8 cellular contexts compared by ENCODE assay signal in genomic region chr3:186985713-186986364, GRCh38. TPM values are rescaled to one million over a fixed set of nuclear protein-coding genes. Genes with fewer than 3 reads are reported as not detected.
A peak's percentile ranks its signal among the peaks of the same experiment; 100 is the strongest.
DNase-seq lines count a peak whose midpoint lies in the region; ATAC-seq and TF ChIP-seq lines count a peak whose summit lies in the region.

No MANE protein-coding gene starts in this region.

- no peaks in the 10 kb centered on the region for H3K27me3 ChIP-seq in DOHH2 (ENCODE audit: control insufficient read depth, low read length)
- no peaks in the 10 kb centered on the region for H3K27me3 ChIP-seq in left ventricle myocardium inferior (ENCODE audit: low read depth)

- H3K27ac Mint-ChIP-seq in activated CD4-positive, alpha-beta memory T cell treated with anti-CD3 and anti-CD28 coated beads, Interleukin-2, amount 10 ng/mL, durations not matched to agents 7 days and 5 days = no peak overlapping the region

- H3K27ac ChIP-seq in DOHH2 (ENCODE audit: low read depth, low read length) = peak overlapping the region; percentile 95
- peak overlapping the region; percentile 65 for H3K27ac ChIP-seq in left ventricle myocardium inferior (replicated peaks)

- peaks cover 13% of the 10 kb centered on the region for H3K4me1 Mint-ChIP-seq in activated CD4-positive, alpha-beta memory T cell treated with anti-CD3 and anti-CD28 coated beads, Interleukin-2, amount 10 ng/mL, durations not matched to agents 7 days and 5 days

- H3K9me3 Mint-ChIP-seq in activated CD4-positive, alpha-beta memory T cell treated with anti-CD3 and anti-CD28 coated beads, Interleukin-2, amount 10 ng/mL, durations not matched to agents 7 days and 5 days = no peaks in the 10 kb centered on the region

- H3K79me2 ChIP-seq in DOHH2 (ENCODE audit: control insufficient read depth, low read length) = peaks cover 40% of the 10 kb centered on the region

- H4K20me1 ChIP-seq in DOHH2 (ENCODE audit: control insufficient read depth, insufficient read depth, low read depth, low read length) = no peaks in the 10 kb centered on the region

- H3K36me3 Mint-ChIP-seq in activated CD4-positive, alpha-beta memory T cell treated with anti-CD3 and anti-CD28 coated beads, Interleukin-2, amount 10 ng/mL, durations not matched to agents 7 days and 5 days (ENCODE audit: low read depth) = peaks cover 66% of the 10 kb centered on the region

- peaks cover 50% of the 10 kb centered on the region for H3K36me3 ChIP-seq in DOHH2 (ENCODE audit: control insufficient read depth, low read length)
- no peaks in the 10 kb centered on the region for H3K36me3 ChIP-seq in left ventricle myocardium inferior

- no peak overlapping the region for H3K4me3 Mint-ChIP-seq in activated CD4-positive, alpha-beta memory T cell treated with anti-CD3 and anti-CD28 coated beads, Interleukin-2, amount 10 ng/mL, durations not matched to agents 7 days and 5 days

- DNase-seq in NAMALWA (ENCODE audit: low spot score) (peak; percentile 77), left ventricle myocardium inferior (no peak), NCI-H1092 (lab: John Stamatoyannopoulos, UW) (no peak), SHP77 treated with DMSO at 0.1 percent for 48 hours (lab: John Stamatoyannopoulos, UW) (no peak)
- no peak for DNase-seq in activated CD4-positive, CD25-positive, alpha-beta regulatory T cell treated with anti-CD3 and anti-CD28 coated beads, Interleukin-2, amount 50 U/mL, for 72 hours
- no peak for DNase-seq in activated CD4-positive, alpha-beta memory T cell treated with anti-CD3 and anti-CD28 coated beads, Interleukin-2, amount 10 ng/mL, durations not matched to agents 7 days and 5 days

- peak; percentile 67 for ATAC-seq in GM21515 (IDR thresholded peaks at IDR 0.05; ENCODE audit: unreplicated experiment)

- POLR2A ChIA-PET in activated CD4-positive, alpha-beta memory T cell treated with anti-CD3 and anti-CD28 coated beads, Interleukin-2, amount 10 ng/mL, durations not matched to agents 7 days and 5 days (lab: Charles Lee) = no interaction called here

- H3K4me3 ChIP-seq in DOHH2 (ENCODE audit: low read length) (peak overlapping the region; percentile 70), left ventricle myocardium inferior (peak overlapping the region; percentile 43)

- CTCF ChIA-PET in activated CD4-positive, alpha-beta memory T cell treated with anti-CD3 and anti-CD28 coated beads, Interleukin-2, amount 10 ng/mL, durations not matched to agents 7 days and 5 days (lab: Charles Lee) = interaction anchor here (0.7 kb wide), 2 partner anchors 119 to 127 kb away, joined by 3 read pairs; no protein-coding TSS in a partner anchor

- H3K4me1 ChIP-seq in DOHH2 (ENCODE audit: control insufficient read depth, low read length) (peaks cover 81% of the 10 kb centered on the region), left ventricle myocardium inferior (peaks cover 73% of the 10 kb centered on the region)

- H3K4me2 ChIP-seq in DOHH2 (ENCODE audit: low read length) = peak overlapping the region; percentile 91

- no peaks in the 10 kb centered on the region for H3K9me2 ChIP-seq in DOHH2 (replicated peaks; ENCODE audit: control insufficient read depth, low read length)

- TF ChIP-seq CTCF in DOHH2 (IDR thresholded peaks at IDR 0.05; ENCODE audit: low read depth, low read length, poor library complexity, severe bottlenecking) = no peak
- TF ChIP-seq CTCF in left ventricle myocardium inferior (IDR thresholded peaks at IDR 0.05; ENCODE audit: borderline replicate concordance) = no peak

- H3K9me3 ChIP-seq in DOHH2 (ENCODE audit: control insufficient read depth, insufficient read depth, low read length) (no peaks in the 10 kb centered on the region), left ventricle myocardium inferior (replicated peaks) (no peaks in the 10 kb centered on the region)

- H3F3A ChIP-seq in DOHH2 (ENCODE audit: control insufficient read depth, insufficient read depth) = peaks cover 31% of the 10 kb centered on the region

- intact Hi-C loops in left ventricle myocardium inferior (cut with micrococcal nuclease) = no loop called here

- no peaks in the 10 kb centered on the region for H3K27me3 Mint-ChIP-seq in activated CD4-positive, alpha-beta memory T cell treated with anti-CD3 and anti-CD28 coated beads, Interleukin-2, amount 10 ng/mL, durations not matched to agents 7 days and 5 days

RNA-seq across cellular contexts. Expression of gene ST6GAL1, which starts 55.5 kb away (rescaled TPM):
- total RNA-seq in left ventricle myocardium inferior = 84.3 TPM
- 100 to 1,000 TPM; 116 to 128 TPM for total RNA-seq in activated CD4-positive, alpha-beta memory T cell treated with anti-CD3 and anti-CD28 coated beads, Interleukin-2, amount 10 ng/mL, durations not matched to agents 7 days and 5 days
